1 cellular context compared by ENCODE assay signal in the genomic region with DNA sequence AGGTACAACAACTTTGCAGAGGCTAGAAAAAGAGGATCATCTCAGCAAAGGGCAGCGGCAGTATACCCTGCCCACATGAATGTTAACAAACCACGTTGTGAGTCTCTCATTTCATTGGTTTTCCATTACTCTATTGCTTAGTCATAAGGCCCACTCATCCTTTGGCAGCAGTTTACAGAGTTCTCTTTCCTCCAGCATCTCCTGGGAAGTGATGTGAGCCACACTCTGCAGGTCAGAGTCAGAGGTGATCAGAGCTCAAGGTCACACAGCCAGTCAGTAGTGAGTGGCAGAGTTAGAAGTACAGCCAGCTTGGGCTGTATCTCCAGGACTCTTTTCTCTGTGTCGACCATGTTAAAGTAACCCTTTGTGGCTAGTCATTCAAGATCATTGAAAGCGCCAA.
TF ChIP-seq lines count a peak whose summit lies in the region.

No MANE protein-coding gene starts in this region.

TF ChIP-seq in GM23338, 12 proteins besides CTCF, POLR2A, EP300 and RAD21:
- no peak for TF ChIP-seq JUNB (IDR thresholded peaks at IDR 0.05; ENCODE audit: unreplicated experiment)
- no peak for TF ChIP-seq ZNF114 (CRISPR knock-in tag; IDR thresholded peaks at IDR 0.05)
